ENCODE assay signal across 9 cellular contexts in the genomic region with DNA sequence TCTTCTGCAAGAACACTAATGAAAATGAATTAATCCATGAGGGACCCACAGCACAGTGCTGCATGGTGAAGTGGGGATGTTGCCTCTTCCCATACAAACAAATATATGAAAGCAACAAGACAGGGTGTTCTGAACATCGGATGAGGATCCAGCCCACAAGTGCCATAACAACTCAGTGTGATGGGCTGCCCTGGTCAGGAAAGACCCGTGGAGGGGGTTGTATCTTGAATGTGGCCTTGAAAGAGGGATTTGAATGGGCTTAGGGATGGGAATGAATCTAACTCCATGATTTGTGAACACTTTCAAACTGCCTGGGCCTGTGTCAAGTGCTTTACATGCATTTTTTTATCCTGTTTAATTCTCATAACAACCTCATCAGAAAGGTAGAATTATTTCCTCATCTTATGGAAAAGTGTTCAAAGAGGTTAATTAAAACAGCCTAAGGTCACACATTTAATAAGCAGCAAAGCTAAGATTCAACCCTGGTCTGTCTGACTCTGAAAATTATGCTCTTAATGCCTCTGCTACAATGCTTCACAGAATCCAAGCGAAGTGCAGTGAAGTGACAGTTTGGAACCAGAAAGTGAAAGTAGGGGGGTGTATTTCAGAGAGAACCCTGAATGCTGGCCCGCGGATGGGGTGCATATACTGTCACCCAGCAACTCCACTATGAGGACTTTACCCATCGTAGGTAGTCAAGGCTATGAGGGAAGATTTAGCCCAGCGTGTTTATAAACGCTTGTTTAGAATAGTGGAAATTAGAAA.
A peak's percentile ranks its signal among the peaks of the same experiment; 100 is the strongest.
DNase-seq lines count a peak whose midpoint lies in the region; ATAC-seq and TF ChIP-seq lines count a peak whose summit lies in the region.
"Had no signal": no experiment of that assay in that cellular context is flagged by ENCODE, and none has a peak within 500 bp of the region (broad histone marks: within the 10 kb centered on the region; RNA-seq: fewer than 3 reads in every experiment).

No MANE protein-coding gene starts in this region.

- H3K4me3 Mint-ChIP-seq in activated CD4-positive, alpha-beta T cell treated with anti-CD3 and anti-CD28 coated beads, Interleukin-2, amount 10 ng/mL, durations not matched to agents 24 days and 14 days: peak overlapping the region; percentile 12

- peaks cover 2% of the 10 kb centered on the region for H3K27me3 Mint-ChIP-seq in activated CD4-positive, alpha-beta T cell treated with anti-CD3 and anti-CD28 coated beads, Interleukin-2, amount 10 ng/mL, durations not matched to agents 24 days and 14 days

- peaks cover 3% of the 10 kb centered on the region for H3K36me3 Mint-ChIP-seq in activated CD4-positive, alpha-beta T cell treated with anti-CD3 and anti-CD28 coated beads, Interleukin-2, amount 10 ng/mL, durations not matched to agents 24 days and 14 days (ENCODE audit: low read depth)

- intact Hi-C loops in activated CD4-positive, alpha-beta T cell treated with anti-CD3 and anti-CD28 coated beads, Interleukin-2, amount 10 ng/mL, durations not matched to agents 24 days and 14 days (cut with micrococcal nuclease): no loop called here

- H3K9ac ChIP-seq in DND-41 (ENCODE audit: low read depth, low read length) (no peak overlapping the region), mesendoderm (ENCODE audit: low read length) (peak overlapping the region; percentile 25)

- H4K5ac ChIP-seq in mesendoderm (ENCODE audit: low read length): no peak overlapping the region

- H2AK5ac ChIP-seq in mesendoderm (ENCODE audit: low read length): peak overlapping the region; percentile 77

- H3K4me1 ChIP-seq in DND-41 (ENCODE audit: insufficient read depth, low read length) (no peaks in the 10 kb centered on the region), mesendoderm (ENCODE audit: control insufficient read depth, low read depth, low read length) (peaks cover 19% of the 10 kb centered on the region)

- H3K9me3 Mint-ChIP-seq in activated CD4-positive, alpha-beta T cell treated with anti-CD3 and anti-CD28 coated beads, Interleukin-2, amount 10 ng/mL, durations not matched to agents 24 days and 14 days: peaks cover 4% of the 10 kb centered on the region

- peak overlapping the region; percentile 10 for H2BK15ac ChIP-seq in mesendoderm (replicated peaks; ENCODE audit: low read depth)

- H3K27me3 ChIP-seq in DND-41 (ENCODE audit: insufficient read depth, low read length, poor library complexity) (no peaks in the 10 kb centered on the region), mesendoderm (ENCODE audit: insufficient read depth, low read length, poor library complexity) (no peaks in the 10 kb centered on the region), brain microvascular endothelial cell (replicated peaks) (no peaks in the 10 kb centered on the region)

- peak overlapping the region; percentile 54 for H2BK5ac ChIP-seq in mesendoderm (ENCODE audit: low read length)

- TF ChIP-seq CTCF in DND-41 (IDR thresholded peaks at IDR 0.05; ENCODE audit: borderline replicate concordance, extremely low read depth, low read length, poor library complexity, severe bottlenecking) (no peak), brain microvascular endothelial cell (IDR thresholded peaks at IDR 0.05; ENCODE audit: low read depth, low read length, missing control alignments) (no peak)

- H3K4me1 Mint-ChIP-seq in activated CD4-positive, alpha-beta T cell treated with anti-CD3 and anti-CD28 coated beads, Interleukin-2, amount 10 ng/mL, durations not matched to agents 24 days and 14 days: peaks cover 51% of the 10 kb centered on the region

- ATAC-seq in DND-41 (ENCODE audit: insufficient read depth, low read depth): peak; percentile 39; the same call in 1 of the 3 replicates
- ATAC-seq in GM21619 (IDR thresholded peaks at IDR 0.05; ENCODE audit: unreplicated experiment): peak; percentile 48

- H3K23ac ChIP-seq in mesendoderm (ENCODE audit: low read length): no peak overlapping the region

- H2BK120ac ChIP-seq in mesendoderm (ENCODE audit: low read depth, low read length): peak overlapping the region; percentile 10

- no peaks in the 10 kb centered on the region for H4K20me1 ChIP-seq in DND-41 (ENCODE audit: insufficient read depth, low read length)

- H3K4ac ChIP-seq in mesendoderm (ENCODE audit: low read depth, low read length): no peak overlapping the region

- H3K27ac Mint-ChIP-seq in activated CD4-positive, alpha-beta T cell treated with anti-CD3 and anti-CD28 coated beads, Interleukin-2, amount 10 ng/mL, durations not matched to agents 24 days and 14 days: peak overlapping the region; percentile 30

- in situ Hi-C loops in brain microvascular endothelial cell (cut with HindIII; ENCODE audit: low pct_ligation_motif_present, low sequenced_read_pairs): no loop called here

- DNase-seq in DND-41: no peak
- DNase-seq in activated CD4-positive, alpha-beta T cell treated with anti-CD3 and anti-CD28 coated beads, Interleukin-2, amount 10 ng/mL, durations not matched to agents 24 days and 14 days: peak; percentile 81
- no peak for DNase-seq in mesendoderm
- no peak for DNase-seq in COLO668 (lab: John Stamatoyannopoulos, UW; ENCODE audit: unreplicated experiment)
- DNase-seq in OCI-M2 (lab: John Stamatoyannopoulos, UW; ENCODE audit: unreplicated experiment): no peak
- no peak for DNase-seq in brain microvascular endothelial cell
- DNase-seq in AG08396 (ENCODE audit: low spot score): no peak
- DNase-seq: DMS79 had no signal

- H3K56ac ChIP-seq in mesendoderm (ENCODE audit: low read length): peak overlapping the region; percentile 85

- no peak overlapping the region for H2AFZ ChIP-seq in DND-41 (ENCODE audit: low read depth, low read length)

- H3K79me2 ChIP-seq in DND-41 (ENCODE audit: insufficient read depth, low read length): no peaks in the 10 kb centered on the region
- no peaks in the 10 kb centered on the region for H3K79me2 ChIP-seq in mesendoderm (ENCODE audit: control insufficient read depth, insufficient read depth, low read length)

- H3K9me3 ChIP-seq in DND-41 (ENCODE audit: insufficient read depth, low read length, severe bottlenecking): no peaks in the 10 kb centered on the region

- peak overlapping the region; percentile 63 for H3K18ac ChIP-seq in mesendoderm (ENCODE audit: low read length)

- H3K27ac ChIP-seq in DND-41 (ENCODE audit: low read length) (no peak overlapping the region), mesendoderm (ENCODE audit: low read depth, low read length) (no peak overlapping the region), brain microvascular endothelial cell (no peak overlapping the region)

- H3K79me1 ChIP-seq in mesendoderm (ENCODE audit: low read length): no peaks in the 10 kb centered on the region

- 100% methylated on average over 2 of the region's 8 CpGs for WGBS in mesendoderm (ENCODE audit: extremely low coverage, insufficient coverage, low lambda C conversion rate)

- no peak overlapping the region for H3K4me3 ChIP-seq in DND-41 (ENCODE audit: low read depth in 1 of 2, low read length in 2 of 2)
- no peak overlapping the region for H3K4me3 ChIP-seq in mesendoderm (ENCODE audit: low read length)
- H3K4me3 ChIP-seq in brain microvascular endothelial cell (ENCODE audit: low read depth, low read length): no peak overlapping the region

- H4K8ac ChIP-seq in mesendoderm (ENCODE audit: low read depth, low read length): no peak overlapping the region

- H3K4me2 ChIP-seq in DND-41 (ENCODE audit: insufficient read depth, low read length) (no peak overlapping the region), mesendoderm (ENCODE audit: low read length) (no peak overlapping the region)

- H3K36me3 ChIP-seq in DND-41 (ENCODE audit: insufficient read depth, low read length) (no peaks in the 10 kb centered on the region), mesendoderm (ENCODE audit: control insufficient read depth, insufficient read depth, low read length) (no peaks in the 10 kb centered on the region), brain microvascular endothelial cell (replicated peaks) (no peaks in the 10 kb centered on the region)
